Comparison of ENCODE assay signal across 20 cellular contexts in the genomic region with DNA sequence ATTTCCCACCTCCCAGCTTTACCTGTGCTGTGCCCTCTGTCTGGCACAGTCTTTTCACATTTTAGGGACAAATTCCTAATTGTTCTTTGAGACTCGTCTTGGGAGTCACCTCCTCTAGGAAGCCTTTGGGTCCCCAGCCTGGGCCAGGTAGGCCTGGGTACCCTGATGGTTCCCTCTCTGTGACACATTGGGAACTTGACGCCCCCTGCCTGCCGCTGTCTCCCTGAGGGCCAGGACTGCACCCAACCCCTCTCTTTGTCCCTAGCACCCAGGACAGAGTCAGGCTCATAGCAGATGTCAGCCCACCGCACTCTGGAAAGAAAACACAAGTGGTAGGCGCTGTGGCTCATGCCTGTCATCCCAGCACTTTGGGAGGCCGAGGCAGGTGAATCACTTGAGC.
A peak's percentile ranks its signal among the peaks of the same experiment; 100 is the strongest.
DNase-seq lines count a peak whose midpoint lies in the region; ATAC-seq and TF ChIP-seq lines count a peak whose summit lies in the region.
"Had no signal": no experiment of that assay in that cellular context is flagged by ENCODE, and none has a peak within 500 bp of the region (broad histone marks: within the 10 kb centered on the region; RNA-seq: fewer than 3 reads in every experiment).

No MANE protein-coding gene starts in this region.

- ATAC-seq in GM23338, result peak; percentile 17

- no peaks in the 10 kb centered on the region for H3F3A ChIP-seq in GM23338 (replicated peaks; ENCODE audit: low read depth)

- peak overlapping the region; percentile 52; the same call in 1 of the 2 replicates for H3K27ac Mint-ChIP-seq in GM23338

- intact Hi-C loops in OCI-LY7 (cut with micrococcal nuclease; ENCODE audit: unreplicated experiment) (no loop called here), esophagus squamous epithelium (cut with DNase I) (no loop called here), thyroid gland (cut with DNase I) (no loop called here)

- no peak for TF ChIP-seq EP300 in tibial nerve (IDR thresholded peaks at IDR 0.05)

- TF ChIP-seq CTCF in GM23338 (conservative IDR thresholded peaks at IDR 0.05; ENCODE audit: low read depth in 2 of 2) (peak in 1 of 2 experiments; percentile 43; a peak in 2 of 4 replicates), OCI-LY7 (conservative IDR thresholded peaks at IDR 0.05; ENCODE audit: low read length) (peak; percentile 36; the same call in 1 of the 2 replicates), esophagus squamous epithelium (IDR thresholded peaks at IDR 0.05) (no peak), tibial nerve (IDR thresholded peaks at IDR 0.05) (no peak), thyroid gland (IDR thresholded peaks at IDR 0.05) (no peak)

- no peaks in the 10 kb centered on the region for H3K9me3 Mint-ChIP-seq in GM23338

- no peak for DNase-seq in GM23338 (ENCODE audit: low spot score)
- no peak for DNase-seq in OCI-LY7 (ENCODE audit: low spot score)
- no peak for DNase-seq in esophagus squamous epithelium (lab: John Stamatoyannopoulos, UW)
- no peak for DNase-seq in tibial nerve (ENCODE audit: low spot score in 2 of 2)
- no peak for DNase-seq in NCI-H2029 (lab: John Stamatoyannopoulos, UW)
- DNase-seq in anterior cingulate cortex (lab: John Stamatoyannopoulos, UW), result no peak
- DNase-seq in thyroid gland, result no peak
- DNase-seq: ACHN; Calu3; CD4-positive, alpha-beta memory T cell; EL; GF-D8; GM23248; KG1; NCI-H2171; NCI-H524 treated with DMSO at 0.1 percent for 48 hours; NCI-H82; SJCRH30 had no signal

- H3K36me3 ChIP-seq in GM23338 (ENCODE audit: insufficient read depth) (peaks cover 11% of the 10 kb centered on the region; the same call in 1 of the 2 replicates), OCI-LY7 (ENCODE audit: insufficient read depth, low read length) (peaks cover under 1% of the 10 kb centered on the region; the same call in 1 of the 2 replicates), esophagus squamous epithelium (peaks cover 4 to 76% (median 17%) of the 10 kb centered on the region in 3 donors), tibial nerve (peaks cover 0 to 76% (median 0%) of the 10 kb centered on the region in 3 donors), thyroid gland (peaks cover 25% of the 10 kb centered on the region in 2 donors)

- peaks cover 5% of the 10 kb centered on the region for H3K27me3 Mint-ChIP-seq in GM23338 (ENCODE audit: insufficient read depth, low read depth, poor library complexity)
- H3K27me3 Mint-ChIP-seq: CD4-positive, alpha-beta memory T cell had no signal

- H3K4me2 ChIP-seq in GM23338, result no peak overlapping the region
- H3K4me2 ChIP-seq in OCI-LY7 (ENCODE audit: low read length), result no peak overlapping the region

- H3K79me2 ChIP-seq in GM23338 (replicated peaks; ENCODE audit: insufficient read depth) (no peaks in the 10 kb centered on the region), OCI-LY7 (ENCODE audit: insufficient read depth, low read depth, low read length) (no peaks in the 10 kb centered on the region)

- H3K9me2 ChIP-seq in GM23338 (ENCODE audit: insufficient read depth) (no peaks in the 10 kb centered on the region), OCI-LY7 (ENCODE audit: insufficient read depth, low read length) (no peaks in the 10 kb centered on the region)

- H3K4me1 ChIP-seq in GM23338 (ENCODE audit: insufficient read depth) (peaks cover 11% of the 10 kb centered on the region; the same call in 1 of the 2 replicates), OCI-LY7 (ENCODE audit: insufficient read depth, low read length, poor library complexity, severe bottlenecking) (peaks cover 3% of the 10 kb centered on the region), esophagus squamous epithelium (peaks cover 0 to 65% (median 34%) of the 10 kb centered on the region in 3 donors), tibial nerve (no peaks in the 10 kb centered on the region), thyroid gland (no peaks in the 10 kb centered on the region)
- H3K4me1 ChIP-seq: SJCRH30 had no signal

- H3K4me3 Mint-ChIP-seq in GM23338, result no peak overlapping the region
- H3K4me3 Mint-ChIP-seq: CD4-positive, alpha-beta memory T cell had no signal

- H3K27me3 ChIP-seq in GM23338 (ENCODE audit: insufficient read depth), result no peaks in the 10 kb centered on the region
- no peaks in the 10 kb centered on the region for H3K27me3 ChIP-seq in esophagus squamous epithelium
- H3K27me3 ChIP-seq in tibial nerve, result no peaks in the 10 kb centered on the region
- H3K27me3 ChIP-seq in thyroid gland, result no peaks in the 10 kb centered on the region
- H3K27me3 ChIP-seq: BLaER1 treated with 17β-estradiol and CSF1 and Interleukin-3, amounts not matched to agents 10 nM and 100 nM; Peyer's patch; SJCRH30 had no signal

- POLR2A ChIA-PET in OCI-LY7 (lab: Charles Lee), result interaction anchor here (0.6 to 1.2 kb wide), 2 partner anchors 66 to 401 kb away, joined by 3 to 4 read pairs; no protein-coding TSS in a partner anchor

- peak overlapping the region; percentile 84; the same call in 1 of the 2 replicates for H3K27ac ChIP-seq in GM23338 (ENCODE audit: low read depth)
- no peak overlapping the region for H3K27ac ChIP-seq in OCI-LY7 (ENCODE audit: low read depth, low read length, poor library complexity, severe bottlenecking)
- peak overlapping the region; percentile 75 to 94 (median 86) for H3K27ac ChIP-seq in esophagus squamous epithelium
- H3K27ac ChIP-seq in tibial nerve, result peak overlapping the region in 3 of 4 donors; percentile 42 to 87 (median 80)
- H3K27ac ChIP-seq in thyroid gland, result no peak overlapping the region
- H3K27ac ChIP-seq: GM23248, SJCRH30 had no signal

- H3K4me3 ChIP-seq in GM23338, result no peak overlapping the region
- no peak overlapping the region for H3K4me3 ChIP-seq in OCI-LY7 (ENCODE audit: low read depth, low read length, poor library complexity, severe bottlenecking)
- no peak overlapping the region for H3K4me3 ChIP-seq in esophagus squamous epithelium
- no peak overlapping the region for H3K4me3 ChIP-seq in tibial nerve
- no peak overlapping the region for H3K4me3 ChIP-seq in thyroid gland (replicated peaks in 1 of 3)
- H3K4me3 ChIP-seq: BLaER1 treated with 17β-estradiol and CSF1 and Interleukin-3, amounts not matched to agents 10 nM and 100 nM; GM23248; Peyer's patch; SJCRH30 had no signal

- no peak overlapping the region for H2AFZ ChIP-seq in GM23338
- no peak overlapping the region for H2AFZ ChIP-seq in OCI-LY7 (ENCODE audit: low read length)
- H2AFZ ChIP-seq: GM23248 had no signal

- H3K4me1 Mint-ChIP-seq in GM23338, result peaks cover 18% of the 10 kb centered on the region
- H3K4me1 Mint-ChIP-seq: CD4-positive, alpha-beta memory T cell had no signal

- H3K9me3 ChIP-seq in OCI-LY7 (ENCODE audit: low read length) (no peaks in the 10 kb centered on the region), esophagus squamous epithelium (peaks cover 0 to 11% (median 8%) of the 10 kb centered on the region in 3 donors), tibial nerve (peaks cover 0 to 14% (median 0%) of the 10 kb centered on the region in 4 donors), thyroid gland (no peaks in the 10 kb centered on the region)
- H3K9me3 ChIP-seq: SJCRH30 had no signal

- no peak for TF ChIP-seq POLR2A in esophagus squamous epithelium (IDR thresholded peaks at IDR 0.05)
- no peak for TF ChIP-seq POLR2A in tibial nerve (IDR thresholded peaks at IDR 0.05)
- no peak for TF ChIP-seq POLR2A in thyroid gland (IDR thresholded peaks at IDR 0.05)

- BruUV-seq in OCI-LY7 (replicated peaks; lab: Mats Ljungman, UMichigan), result no TSS peak

- WGBS in esophagus squamous epithelium, 2 donors, result 85 to 96% methylated on average over 2 to 5 of the region's 6 CpGs
- WGBS in tibial nerve, 2 donors, result 87 to 96% methylated on average over 6 of the region's 6 CpGs
- 98 to 100% methylated on average over 6 of the region's 6 CpGs for WGBS in thyroid gland, 2 donors

- CTCF ChIA-PET in OCI-LY7 (lab: Charles Lee; ENCODE audit: unreplicated experiment), result no interaction called here

- H3K36me3 Mint-ChIP-seq in GM23338 (ENCODE audit: low read depth), result peaks cover 56% of the 10 kb centered on the region

- no peaks in the 10 kb centered on the region; the same call in 1 of the 2 replicates for H4K20me1 ChIP-seq in GM23338 (replicated peaks; ENCODE audit: insufficient read depth)
- H4K20me1 ChIP-seq in OCI-LY7 (ENCODE audit: insufficient read depth, low read length), result no peaks in the 10 kb centered on the region

TF ChIP-seq in GM23338, 12 proteins besides CTCF, POLR2A, EP300 and RAD21 (continues in another document):
- TF ChIP-seq JUNB (IDR thresholded peaks at IDR 0.05; ENCODE audit: unreplicated experiment) (no peak), STAT1 (IDR thresholded peaks at IDR 0.05; ENCODE audit: unreplicated experiment) (no peak)
- TF ChIP-seq, protein P1, sequence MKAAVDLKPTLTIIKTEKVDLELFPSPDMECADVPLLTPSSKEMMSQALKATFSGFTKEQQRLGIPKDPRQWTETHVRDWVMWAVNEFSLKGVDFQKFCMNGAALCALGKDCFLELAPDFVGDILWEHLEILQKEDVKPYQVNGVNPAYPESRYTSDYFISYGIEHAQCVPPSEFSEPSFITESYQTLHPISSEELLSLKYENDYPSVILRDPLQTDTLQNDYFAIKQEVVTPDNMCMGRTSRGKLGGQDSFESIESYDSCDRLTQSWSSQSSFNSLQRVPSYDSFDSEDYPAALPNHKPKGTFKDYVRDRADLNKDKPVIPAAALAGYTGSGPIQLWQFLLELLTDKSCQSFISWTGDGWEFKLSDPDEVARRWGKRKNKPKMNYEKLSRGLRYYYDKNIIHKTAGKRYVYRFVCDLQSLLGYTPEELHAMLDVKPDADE (IDR thresholded peaks at IDR 0.05), result no peak
- TF ChIP-seq, protein P2, sequence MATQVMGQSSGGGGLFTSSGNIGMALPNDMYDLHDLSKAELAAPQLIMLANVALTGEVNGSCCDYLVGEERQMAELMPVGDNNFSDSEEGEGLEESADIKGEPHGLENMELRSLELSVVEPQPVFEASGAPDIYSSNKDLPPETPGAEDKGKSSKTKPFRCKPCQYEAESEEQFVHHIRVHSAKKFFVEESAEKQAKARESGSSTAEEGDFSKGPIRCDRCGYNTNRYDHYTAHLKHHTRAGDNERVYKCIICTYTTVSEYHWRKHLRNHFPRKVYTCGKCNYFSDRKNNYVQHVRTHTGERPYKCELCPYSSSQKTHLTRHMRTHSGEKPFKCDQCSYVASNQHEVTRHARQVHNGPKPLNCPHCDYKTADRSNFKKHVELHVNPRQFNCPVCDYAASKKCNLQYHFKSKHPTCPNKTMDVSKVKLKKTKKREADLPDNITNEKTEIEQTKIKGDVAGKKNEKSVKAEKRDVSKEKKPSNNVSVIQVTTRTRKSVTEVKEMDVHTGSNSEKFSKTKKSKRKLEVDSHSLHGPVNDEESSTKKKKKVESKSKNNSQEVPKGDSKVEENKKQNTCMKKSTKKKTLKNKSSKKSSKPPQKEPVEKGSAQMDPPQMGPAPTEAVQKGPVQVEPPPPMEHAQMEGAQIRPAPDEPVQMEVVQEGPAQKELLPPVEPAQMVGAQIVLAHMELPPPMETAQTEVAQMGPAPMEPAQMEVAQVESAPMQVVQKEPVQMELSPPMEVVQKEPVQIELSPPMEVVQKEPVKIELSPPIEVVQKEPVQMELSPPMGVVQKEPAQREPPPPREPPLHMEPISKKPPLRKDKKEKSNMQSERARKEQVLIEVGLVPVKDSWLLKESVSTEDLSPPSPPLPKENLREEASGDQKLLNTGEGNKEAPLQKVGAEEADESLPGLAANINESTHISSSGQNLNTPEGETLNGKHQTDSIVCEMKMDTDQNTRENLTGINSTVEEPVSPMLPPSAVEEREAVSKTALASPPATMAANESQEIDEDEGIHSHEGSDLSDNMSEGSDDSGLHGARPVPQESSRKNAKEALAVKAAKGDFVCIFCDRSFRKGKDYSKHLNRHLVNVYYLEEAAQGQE (IDR thresholded peaks at IDR 0.05; ENCODE audit: unreplicated experiment), result no peak

Comparison
In these comparisons a context has a peak if more than half of its experiments do, and no peak if none do; other contexts are left out.
1. H3K27ac ChIP-seq: peak in GM23338 (single experiment), esophagus squamous epithelium (4 of 4) and tibial nerve (3 of 4); none in OCI-LY7 (single experiment) and thyroid gland (0 of 3).